23 cellular contexts compared by ENCODE assay signal in genomic region chr4:1512081-1512737, GRCh38.
DNase-seq lines count a peak whose midpoint lies in the region; ATAC-seq and TF ChIP-seq lines count a peak whose summit lies in the region.
"Had no signal": no experiment of that assay in that cellular context is flagged by ENCODE, and none has a peak within 500 bp of the region (broad histone marks: within the 10 kb centered on the region; RNA-seq: fewer than 3 reads in every experiment).

No MANE protein-coding gene starts in this region.

- H3K27me3 ChIP-seq in brain microvascular endothelial cell (replicated peaks) (peaks cover 2% of the 10 kb centered on the region), upper lobe of right lung (peaks cover 42% of the 10 kb centered on the region)
- H3K27me3 ChIP-seq: SJCRH30, thyroid gland had no signal

- H3K9me3 Mint-ChIP-seq in stimulated activated naive CD8-positive, alpha-beta T cell treated with anti-CD3 and anti-CD28 coated beads, Interleukin-15, Interleukin-2, amounts not matched to agents 100 ng/mL and 50 ng/mL, for 24 hours = no peaks in the 10 kb centered on the region
- no peaks in the 10 kb centered on the region for H3K9me3 Mint-ChIP-seq in stimulated activated naive CD8-positive, alpha-beta T cell treated with anti-CD3 and anti-CD28 coated beads, Interleukin-15, amount 100 ng/mL, for 72 hours
- H3K9me3 Mint-ChIP-seq: activated naive CD4-positive, alpha-beta T cell treated with anti-CD3 and anti-CD28 coated beads for 36 hours; CD4-positive, alpha-beta T cell; naive thymus-derived CD8-positive, alpha-beta T cell; T-cell had no signal

- TF ChIP-seq CTCF in brain microvascular endothelial cell (IDR thresholded peaks at IDR 0.05; ENCODE audit: low read depth, low read length, missing control alignments) (no peak), upper lobe of right lung (IDR thresholded peaks at IDR 0.05) (no peak)

- no peak for DNase-seq in stimulated activated naive CD8-positive, alpha-beta T cell treated with anti-CD3 and anti-CD28 coated beads, Interleukin-15, amount 100 ng/mL, for 72 hours
- DNase-seq in brain microvascular endothelial cell (no peak), left kidney (ENCODE audit: low read depth, low spot score) (peak; percentile 60), upper lobe of right lung (peak; percentile 41), A172 (ENCODE audit: low spot score) (no peak)
- DNase-seq: activated naive CD4-positive, alpha-beta T cell treated with anti-CD3 and anti-CD28 coated beads for 36 hours; KG1; MV-4-11; NCI-H146; retina; stimulated activated CD4-positive, alpha-beta T cell treated with anti-CD3 and anti-CD28 coated beads, Interleukin-12 subunit alpha, Interleukin-12 subunit beta, amount 100 ng/mL, for 4 hours; stimulated activated naive B cell treated with anti-CD40 and anti-IgM and Interleukin-4, amounts not matched to agents 10 μg/mL and 1 μg/mL and 100 μg/mL, for 72 hours had no signal

- H3K4me1 ChIP-seq in upper lobe of right lung = no peaks in the 10 kb centered on the region

- peak overlapping the region; percentile 26 for H3K4me3 ChIP-seq in brain microvascular endothelial cell (ENCODE audit: low read depth, low read length)
- no peak overlapping the region for H3K4me3 ChIP-seq in upper lobe of right lung
- H3K4me3 ChIP-seq: SJCRH30 had no signal

- no peaks in the 10 kb centered on the region for H3K4me1 Mint-ChIP-seq in stimulated activated naive CD8-positive, alpha-beta T cell treated with anti-CD3 and anti-CD28 coated beads, Interleukin-15, Interleukin-2, amounts not matched to agents 100 ng/mL and 50 ng/mL, for 24 hours (ENCODE audit: low read depth)
- H3K4me1 Mint-ChIP-seq in stimulated activated naive CD8-positive, alpha-beta T cell treated with anti-CD3 and anti-CD28 coated beads, Interleukin-15, amount 100 ng/mL, for 72 hours = no peaks in the 10 kb centered on the region
- H3K4me1 Mint-ChIP-seq: stimulated activated naive B cell treated with anti-CD40 and anti-IgM and Interleukin-4, amounts not matched to agents 10 μg/mL and 1 μg/mL and 100 μg/mL, for 72 hours; T-cell had no signal

- no peak overlapping the region for H3K27ac ChIP-seq in brain microvascular endothelial cell
- H3K27ac ChIP-seq in upper lobe of right lung = no peak overlapping the region
- H3K27ac ChIP-seq: cardiac muscle cell, Peyer's patch, SJCRH30, thyroid gland had no signal

- ATAC-seq in stimulated activated naive CD8-positive, alpha-beta T cell treated with anti-CD3 and anti-CD28 coated beads, Interleukin-15, amount 100 ng/mL, for 72 hours = no peak
- ATAC-seq in upper lobe of right lung = no peak
- no peak for ATAC-seq in GM18868 (IDR thresholded peaks at IDR 0.05; ENCODE audit: unreplicated experiment)
- ATAC-seq in HG03175 (IDR thresholded peaks at IDR 0.05; ENCODE audit: unreplicated experiment) = no peak

- H3K36me3 Mint-ChIP-seq in stimulated activated naive CD8-positive, alpha-beta T cell treated with anti-CD3 and anti-CD28 coated beads, Interleukin-15, Interleukin-2, amounts not matched to agents 100 ng/mL and 50 ng/mL, for 24 hours (ENCODE audit: low read depth) = no peaks in the 10 kb centered on the region
- H3K36me3 Mint-ChIP-seq: naive thymus-derived CD8-positive, alpha-beta T cell; stimulated activated naive B cell treated with anti-CD40 and anti-IgM and Interleukin-4, amounts not matched to agents 10 μg/mL and 1 μg/mL and 100 μg/mL, for 72 hours; T-cell had no signal

- no peaks in the 10 kb centered on the region for H3K9me3 ChIP-seq in upper lobe of right lung
- H3K9me3 ChIP-seq: Peyer's patch, SJCRH30, thyroid gland had no signal

- H3K36me3 ChIP-seq in brain microvascular endothelial cell (replicated peaks) (no peaks in the 10 kb centered on the region), upper lobe of right lung (no peaks in the 10 kb centered on the region)
- H3K36me3 ChIP-seq: cardiac muscle cell, Peyer's patch, SJCRH30, thyroid gland had no signal

- intact Hi-C loops in upper lobe of right lung (cut with DNase I) = no loop called here

- in situ Hi-C loops in brain microvascular endothelial cell (cut with HindIII; ENCODE audit: low pct_ligation_motif_present, low sequenced_read_pairs) = no loop called here

- H3K27ac Mint-ChIP-seq in stimulated activated naive CD8-positive, alpha-beta T cell treated with anti-CD3 and anti-CD28 coated beads, Interleukin-15, Interleukin-2, amounts not matched to agents 100 ng/mL and 50 ng/mL, for 24 hours = no peak overlapping the region
- no peak overlapping the region for H3K27ac Mint-ChIP-seq in stimulated activated naive CD8-positive, alpha-beta T cell treated with anti-CD3 and anti-CD28 coated beads, Interleukin-15, amount 100 ng/mL, for 72 hours
- H3K27ac Mint-ChIP-seq: activated naive CD4-positive, alpha-beta T cell treated with anti-CD3 and anti-CD28 coated beads for 36 hours; activated T-cell treated with anti-CD3 and anti-CD28 coated beads, Interleukin-2, amount 50 U/mL, for 24 hours; stimulated activated naive B cell treated with anti-CD40 and anti-IgM and Interleukin-4, amounts not matched to agents 10 μg/mL and 1 μg/mL and 100 μg/mL, for 72 hours; T-cell had no signal

- peak overlapping the region; percentile 25 for H3K4me3 Mint-ChIP-seq in stimulated activated naive CD8-positive, alpha-beta T cell treated with anti-CD3 and anti-CD28 coated beads, Interleukin-15, Interleukin-2, amounts not matched to agents 100 ng/mL and 50 ng/mL, for 24 hours
- H3K4me3 Mint-ChIP-seq in stimulated activated naive CD8-positive, alpha-beta T cell treated with anti-CD3 and anti-CD28 coated beads, Interleukin-15, amount 100 ng/mL, for 72 hours = no peak overlapping the region
- H3K4me3 Mint-ChIP-seq: activated naive CD4-positive, alpha-beta T cell treated with anti-CD3 and anti-CD28 coated beads for 36 hours; activated T-cell treated with anti-CD3 and anti-CD28 coated beads, Interleukin-2, amount 50 U/mL, for 24 hours; stimulated activated naive B cell treated with anti-CD40 and anti-IgM and Interleukin-4, amounts not matched to agents 10 μg/mL and 1 μg/mL and 100 μg/mL, for 72 hours had no signal

- H3K27me3 Mint-ChIP-seq in stimulated activated naive CD8-positive, alpha-beta T cell treated with anti-CD3 and anti-CD28 coated beads, Interleukin-15, Interleukin-2, amounts not matched to agents 100 ng/mL and 50 ng/mL, for 24 hours = peaks cover 7% of the 10 kb centered on the region
- H3K27me3 Mint-ChIP-seq in stimulated activated naive CD8-positive, alpha-beta T cell treated with anti-CD3 and anti-CD28 coated beads, Interleukin-15, amount 100 ng/mL, for 72 hours = peaks cover 13% of the 10 kb centered on the region

Comparison
In these comparisons a context has a peak if more than half of its experiments do, and no peak if none do; other contexts are left out.
1. DNase-seq: peak in left kidney (single experiment) and upper lobe of right lung (single experiment); none in stimulated activated naive CD8-positive, alpha-beta T cell treated with anti-CD3 and anti-CD28 coated beads, Interleukin-15, amount 100 ng/mL, for 72 hours (0 of 2), brain microvascular endothelial cell (single experiment) and A172 (single experiment).